ENCODE assay signal across 26 cellular contexts in the genomic region with DNA sequence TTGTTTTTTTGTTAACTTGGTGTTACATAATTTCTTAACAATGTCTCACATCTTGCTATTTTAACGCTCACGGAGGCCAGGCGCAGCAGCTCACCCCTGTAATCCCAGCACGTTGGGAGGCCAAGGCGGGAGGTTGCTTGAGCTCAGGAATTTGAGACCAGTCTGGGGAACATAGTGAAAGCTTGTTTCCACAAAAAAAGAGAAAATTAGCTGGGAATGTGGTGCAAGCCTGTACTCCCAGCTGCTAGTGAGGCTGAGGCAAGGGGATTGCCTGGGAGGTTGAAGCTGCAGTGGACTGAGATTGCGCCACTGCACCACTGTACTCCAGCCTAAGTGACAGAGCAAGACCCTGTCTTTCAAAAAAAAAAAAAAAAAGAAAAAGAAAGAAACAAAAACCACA.
"Had no signal": no experiment of that assay in that cellular context is flagged by ENCODE, and none has a peak within 500 bp of the region (broad histone marks: within the 10 kb centered on the region; RNA-seq: fewer than 3 reads in every experiment).

No MANE protein-coding gene starts in this region.

- H3K36me3 ChIP-seq: ascending aorta had no signal

- H3K27me3 ChIP-seq: ascending aorta had no signal

- H3K27ac ChIP-seq: ascending aorta, VCaP had no signal

- DNase-seq: activated B cell treated with CpG ODN at 0.5 μM for 24 hours; activated CD4-positive, alpha-beta memory T cell treated with anti-CD3 and anti-CD28 coated beads for 36 hours; activated CD4-positive, alpha-beta T cell treated with anti-CD3 and anti-CD28 coated beads for 4 hours; activated CD4-positive, alpha-beta T cell treated with anti-CD3 and anti-CD28 coated beads, Interleukin-2, amount 50 U/mL, for 1 hour; activated CD4-positive, CD25-positive, alpha-beta regulatory T cell treated with anti-CD3 and anti-CD28 coated beads, Interleukin-2, amount 50 U/mL, for 72 hours; activated CD8-positive, alpha-beta memory T cell treated with anti-CD3 and anti-CD28 coated beads, Interleukin-2, amount 50 U/mL, for 4 hours; activated gamma-delta T cell treated with Interleukin-2 at 50 U/mL for 16 hours; activated naive CD4-positive, alpha-beta T cell treated with anti-CD3 and anti-CD28 coated beads for 36 hours; activated naive CD8-positive, alpha-beta T cell treated with anti-CD3 and anti-CD28 coated beads for 36 hours; activated T-cell treated with anti-CD3 and anti-CD28 coated beads for 4 hours; activated T-cell treated with anti-CD3 and anti-CD28 coated beads, Interleukin-2, amount 50 U/mL, for 4 hours; amygdala; NCI-H1105; NCI-H1417 treated with DMSO at 0.1 percent for 48 hours; NCI-H1930; NCI-H2081 treated with DMSO at 0.1 percent for 48 hours; NCI-H2171; NCI-H510A; NCI-H526; NCI-H748 treated with DMSO at 0.1 percent for 48 hours; NK-92 treated with Interleukin-12 subunit alpha and Interleukin-12 subunit beta, amount 100 ng/mL, for 24 hours; OCI-M1; Right ventricle myocardium superior had no signal

- H3K9me3 ChIP-seq: ascending aorta had no signal

- H3K4me3 ChIP-seq: ascending aorta, K562 had no signal
